ENCODE assay signal across 9 cellular contexts in genomic region chr3:114624047-114624445, GRCh38.
DNase-seq lines count a peak whose midpoint lies in the region; ATAC-seq and TF ChIP-seq lines count a peak whose summit lies in the region.
"Had no signal": no experiment of that assay in that cellular context is flagged by ENCODE, and none has a peak within 500 bp of the region (broad histone marks: within the 10 kb centered on the region; RNA-seq: fewer than 3 reads in every experiment).

No MANE protein-coding gene starts in this region.

- peaks cover 12% of the 10 kb centered on the region; the same call in 1 of the 2 replicates for H3K4me1 ChIP-seq in Panc1 (ENCODE audit: control insufficient read depth, insufficient read depth, low read length)
- H3K4me1 ChIP-seq in neuronal stem cell (ENCODE audit: control insufficient read depth in 2 of 2, insufficient read depth in 1 of 2, low read depth in 1 of 2, low read length in 2 of 2): peaks cover 10 to 13% of the 10 kb centered on the region in 2 donors

- TF ChIP-seq CTCF in AG04449 (IDR thresholded peaks at IDR 0.05; ENCODE audit: insufficient read depth, low read length, missing control alignments) (no peak), Panc1 (IDR thresholded peaks at IDR 0.05) (no peak)

- TSS peak; percentile 64 for BruUV-seq in Panc1 (replicated peaks; lab: Mats Ljungman, UMichigan)

- no peak overlapping the region for H4K91ac ChIP-seq in neuronal stem cell (ENCODE audit: low read depth, low read length, poor library complexity)

- H3K27me3 ChIP-seq in Panc1 (ENCODE audit: control insufficient read depth, insufficient read depth, low read length) (no peaks in the 10 kb centered on the region), neuronal stem cell (ENCODE audit: control insufficient read depth in 3 of 3, insufficient read depth in 3 of 3, low read depth in 1 of 3, low read length in 3 of 3) (no peaks in the 10 kb centered on the region)

- H2BK120ac ChIP-seq in neuronal stem cell (ENCODE audit: low read depth, low read length): no peak overlapping the region

- H3K23ac ChIP-seq in neuronal stem cell (ENCODE audit: low read depth, low read length, poor library complexity): no peak overlapping the region

- no peaks in the 10 kb centered on the region for H3K36me3 ChIP-seq in Panc1 (ENCODE audit: control insufficient read depth, insufficient read depth, low read length)
- no peaks in the 10 kb centered on the region for H3K36me3 ChIP-seq in neuronal stem cell (replicated peaks in 1 of 2; ENCODE audit: control insufficient read depth in 2 of 2, insufficient read depth in 2 of 2, low read length in 2 of 2)

- H3K18ac ChIP-seq in neuronal stem cell (ENCODE audit: low read length): no peak overlapping the region

- H3K27ac ChIP-seq in Panc1 (ENCODE audit: low read length) (peak overlapping the region; percentile 54), neuronal stem cell (replicated peaks; ENCODE audit: low read length) (no peak overlapping the region)

- H4K8ac ChIP-seq in neuronal stem cell (ENCODE audit: low read depth, low read length): no peak overlapping the region

- no peaks in the 10 kb centered on the region for H3K79me1 ChIP-seq in neuronal stem cell (ENCODE audit: low read depth, low read length)

- no peak overlapping the region for H2AK5ac ChIP-seq in neuronal stem cell (ENCODE audit: low read depth, low read length)

- POLR2A ChIA-PET in AG04449 (lab: Yijun Ruan, JAX): no interaction called here
- POLR2A ChIA-PET in Panc1 (lab: Charles Lee): no interaction called here

- H3K4me2 ChIP-seq in neuronal stem cell (ENCODE audit: insufficient read depth, low read length, poor library complexity, severe bottlenecking): no peak overlapping the region

- peak; percentile 74 for ATAC-seq in Panc1
- no peak for ATAC-seq in HG03045 (IDR thresholded peaks at IDR 0.05; ENCODE audit: unreplicated experiment)

- H3K9me3 ChIP-seq in Panc1 (ENCODE audit: control insufficient read depth, insufficient read depth, low read depth, low read length): no peaks in the 10 kb centered on the region
- H3K9me3 ChIP-seq in neuronal stem cell (replicated peaks in 1 of 2; ENCODE audit: control insufficient read depth in 2 of 2, insufficient read depth in 1 of 2, low read depth in 1 of 2, low read length in 2 of 2): no peaks in the 10 kb centered on the region

- WGBS in neuronal stem cell (ENCODE audit: extremely low coverage in 2 of 2, insufficient read length in 2 of 2, insufficient replicate concordance in 1 of 2), 2 donors: no CpG with 5 or more reads among the region's 6 CpGs

- peak overlapping the region; percentile 70 for H2AFZ ChIP-seq in neuronal stem cell (ENCODE audit: low read length)

- H3K4me3 ChIP-seq in AG04449 (ENCODE audit: low read depth, low read length) (peak overlapping the region; percentile 44), Panc1 (ENCODE audit: low read depth in 2 of 2, low read length in 2 of 2) (peak overlapping the region; percentile 28 to 46), neuronal stem cell (ENCODE audit: low read length in 2 of 2) (no peak overlapping the region)

- H2BK15ac ChIP-seq in neuronal stem cell (ENCODE audit: low read length): no peak overlapping the region

- CTCF ChIA-PET in AG04449 (lab: Yijun Ruan, JAX) (interaction anchor here (0.9 kb wide), 1 partner anchor 16 kb away, joined by 3 read pairs; no protein-coding TSS in a partner anchor), Panc1 (lab: Charles Lee) (interaction anchor here (0.7 kb wide), 1 partner anchor 247 kb away, joined by 6 read pairs; no protein-coding TSS in a partner anchor)

- no peak overlapping the region for H2BK5ac ChIP-seq in neuronal stem cell (ENCODE audit: low read length)

- no peak overlapping the region for H2BK12ac ChIP-seq in neuronal stem cell (ENCODE audit: low read length)

- no peak overlapping the region for H3K4ac ChIP-seq in neuronal stem cell (ENCODE audit: low read length)

- in situ Hi-C loops in Panc1 (cut with HindIII; ENCODE audit: low pct_unique_long_range_greater_than_20kb, low sequenced_read_pairs): no loop called here

- no peak overlapping the region for H3K14ac ChIP-seq in neuronal stem cell (ENCODE audit: low read length)

- no peak overlapping the region for H3K9ac ChIP-seq in neuronal stem cell (ENCODE audit: low read depth, low read length, poor library complexity)

- intact Hi-C loops in Panc1 (cut with micrococcal nuclease; ENCODE audit: unreplicated experiment): no loop called here

- no peak for DNase-seq in AG04449 (ENCODE audit: low read depth, low spot score)
- no peak for DNase-seq in Panc1 (ENCODE audit: low read depth, low spot score)
- DNase-seq in fibroblast of the conjunctiva (ENCODE audit: low read depth): peak; percentile 60
- DNase-seq in neuronal stem cell (ENCODE audit: low spot score): no peak
- no peak for DNase-seq in SIG-M5 (lab: John Stamatoyannopoulos, UW)
- DNase-seq in activated T-cell treated with anti-CD3 and anti-CD28 coated beads for 4 hours: no peak
- no peak for DNase-seq in GOT3 (lab: John Stamatoyannopoulos, UW)
- DNase-seq: DMS79 treated with DMSO at 0.1 percent for 48 hours had no signal

Comparison
In these comparisons a context has a peak if more than half of its experiments do, and no peak if none do; other contexts are left out.
1. H3K4me3 ChIP-seq: peak in AG04449 (single experiment) and Panc1 (2 of 2); none in neuronal stem cell (0 of 2).